Comparison of ENCODE assay signal across 8 cellular contexts in the genomic region with DNA sequence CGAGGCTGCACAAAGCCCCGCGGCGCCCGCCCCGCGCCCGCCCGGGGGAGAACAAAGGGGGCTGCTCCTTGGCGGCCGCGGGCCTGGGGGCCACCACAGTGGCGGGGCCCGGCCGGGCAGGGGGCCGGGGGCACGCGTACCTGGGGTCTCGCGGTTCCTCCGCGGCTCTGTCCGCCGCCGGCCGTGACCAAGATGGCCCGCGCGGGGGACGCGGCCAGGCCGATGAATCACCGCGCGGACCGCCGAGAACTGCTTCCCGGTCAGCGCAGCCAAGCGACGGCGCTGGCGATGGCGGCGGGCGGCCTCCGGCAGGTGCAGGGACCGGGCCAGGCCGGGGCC. TPM values are rescaled to one million over a fixed set of nuclear protein-coding genes. Genes with fewer than 3 reads are reported as not detected.
DNase-seq lines count a peak whose midpoint lies in the region; ATAC-seq and TF ChIP-seq lines count a peak whose summit lies in the region.

TSS of gene RTL6 (minus strand) at position 330 of the 339 bp plus-strand sequence. CDS start 677 bp downstream, outside the sequence.

- no peaks in the 10 kb centered on the region for H3K36me3 ChIP-seq in adrenal gland (replicated peaks in 1 of 2)
- peaks cover 20% of the 10 kb centered on the region for H3K36me3 ChIP-seq in iPS-15b (ENCODE audit: control insufficient read depth, insufficient read depth, low read length)

- ATAC-seq in activated T-cell treated with anti-CD3 and anti-CD28 coated beads, Interleukin-2, amount 50 U/mL, for 4 hours, result no peak
- ATAC-seq in HG03565 (IDR thresholded peaks at IDR 0.05; ENCODE audit: unreplicated experiment), result no peak
- ATAC-seq in GM18870 (IDR thresholded peaks at IDR 0.05; ENCODE audit: unreplicated experiment), result no peak

- H3K4me1 ChIP-seq in adrenal gland (replicated peaks in 1 of 2) (peaks cover 11 to 20% of the 10 kb centered on the region in 2 donors), iPS-15b (ENCODE audit: control insufficient read depth, insufficient read depth, low read length) (no peaks in the 10 kb centered on the region)

- TF ChIP-seq POLR2A in adrenal gland (IDR thresholded peaks at IDR 0.05), result peak in 1 of 2 donors; percentile 9

- no peak within 1 kb of the TSS for H3K9ac ChIP-seq in iPS-15b (ENCODE audit: low read depth, low read length)

- H3K4me3 Mint-ChIP-seq in activated T-cell treated with anti-CD3 and anti-CD28 coated beads, Interleukin-2, amount 50 U/mL, for 4 hours, result peak within 1 kb of the TSS; percentile 85

- H3K27ac ChIP-seq in adrenal gland, result peak within 1 kb of the TSS; percentile 42 to 96 (median 76)

- DNase-seq in activated T-cell treated with anti-CD3 and anti-CD28 coated beads, Interleukin-2, amount 50 U/mL, for 4 hours, result no peak
- no peak for DNase-seq in activated T-cell treated with anti-CD3 and anti-CD28 coated beads, Interleukin-2, amount 50 U/mL, for 1 hour
- DNase-seq in adrenal gland, result no peak
- peak; percentile 33 for DNase-seq in stimulated activated CD8-positive, alpha-beta memory T cell treated with anti-CD3 and anti-CD28 coated beads, Interleukin-4, amount 100 ng/mL, for 48 hours
- no peak for DNase-seq in stimulated activated naive CD4-positive, alpha-beta T cell treated with Interleukin-2 at 50 U/mL for 16 hours (lab: John Stamatoyannopoulos, UW)

- H3K9me3 Mint-ChIP-seq in activated T-cell treated with anti-CD3 and anti-CD28 coated beads, Interleukin-2, amount 50 U/mL, for 4 hours, result no peaks in the 10 kb centered on the region

- 0 to 1% (median 1%) methylated on average over 2 to 49 of the region's 49 CpGs; no CpG with 5 or more reads in 1 of the 4 donors for WGBS in adrenal gland, 4 donors

- H3K9me3 ChIP-seq in adrenal gland (replicated peaks in 1 of 3) (no peaks in the 10 kb centered on the region), iPS-15b (ENCODE audit: control insufficient read depth, insufficient read depth, low read length) (no peaks in the 10 kb centered on the region)

- intact Hi-C loops in adrenal gland (cut with DNase I), result no loop called here

- peak within 1 kb of the TSS; percentile 20 to 98 (median 64) for H3K4me3 ChIP-seq in adrenal gland
- peak within 1 kb of the TSS; percentile 49 for H3K4me3 ChIP-seq in iPS-15b (ENCODE audit: low read depth, low read length)

- peaks cover 7% of the 10 kb centered on the region for H3K27me3 Mint-ChIP-seq in activated T-cell treated with anti-CD3 and anti-CD28 coated beads, Interleukin-2, amount 50 U/mL, for 4 hours (ENCODE audit: low read depth)

- no peak for TF ChIP-seq CTCF in adrenal gland (IDR thresholded peaks at IDR 0.05)

- peaks cover 39% of the 10 kb centered on the region for H3K4me1 Mint-ChIP-seq in activated T-cell treated with anti-CD3 and anti-CD28 coated beads, Interleukin-2, amount 50 U/mL, for 4 hours (ENCODE audit: low read depth)

- peaks cover 13% of the 10 kb centered on the region for H3K36me3 Mint-ChIP-seq in activated T-cell treated with anti-CD3 and anti-CD28 coated beads, Interleukin-2, amount 50 U/mL, for 4 hours (ENCODE audit: insufficient read depth)

- no peaks in the 10 kb centered on the region for H3K27me3 ChIP-seq in adrenal gland
- H3K27me3 ChIP-seq in iPS-15b (ENCODE audit: control insufficient read depth, insufficient read depth, low read length), result no peaks in the 10 kb centered on the region

RNA-seq across cellular contexts. Expression of gene RTL6, which starts in this region (rescaled TPM):
- 1 to 10 TPM; 7.3 to 8.4 (median 7.9) TPM for total RNA-seq in activated T-cell treated with anti-CD3 and anti-CD28 coated beads, Interleukin-2, amount 50 U/mL, for 4 hours
- 10 to 100 TPM; 27.2 to 45.4 (median 31.4) TPM for total RNA-seq in adrenal gland
- 10 to 100 TPM in 1 of 3 donors, 1 to 10 TPM in 2; 2.2 to 27.8 (median 6.0) TPM for polyA plus RNA-seq in adrenal gland
